Comparison of ENCODE assay signal across 20 cellular contexts in the genomic region with DNA sequence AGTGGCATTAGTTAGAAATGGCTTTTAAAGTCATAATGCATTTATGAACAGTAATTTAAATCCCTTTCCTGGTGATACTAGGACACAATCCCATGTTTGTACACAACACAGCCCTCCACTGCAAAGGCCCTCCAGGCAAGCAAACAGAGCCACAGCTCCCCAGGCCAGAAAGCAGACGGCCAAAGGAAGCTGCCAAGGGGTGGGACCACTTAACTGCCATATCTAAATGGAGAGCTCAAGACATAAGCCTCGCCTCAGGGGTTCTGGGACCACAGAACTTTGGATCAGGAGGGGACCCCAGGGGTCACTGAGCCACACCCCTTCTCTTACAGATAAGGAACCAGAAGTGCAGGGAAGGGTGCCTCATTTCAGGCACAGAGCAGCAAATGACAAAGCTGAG.
"Had no signal": no experiment of that assay in that cellular context is flagged by ENCODE, and none has a peak within 500 bp of the region (broad histone marks: within the 10 kb centered on the region; RNA-seq: fewer than 3 reads in every experiment).

No MANE protein-coding gene starts in this region.

- H3K4me2 ChIP-seq: hepatocyte had no signal

- H3K27ac ChIP-seq: esophagus squamous epithelium, hepatocyte, neutrophil, right lobe of liver, tibial nerve had no signal

- H3K36me3 ChIP-seq: esophagus squamous epithelium, neutrophil, right lobe of liver, tibial nerve had no signal

- H3K4me1 ChIP-seq: esophagus squamous epithelium, tibial nerve had no signal

- H3K9me3 ChIP-seq: esophagus squamous epithelium, neutrophil, right lobe of liver, tibial nerve had no signal

- H3K4me3 ChIP-seq: esophagus squamous epithelium, hepatocyte, right lobe of liver, tibial nerve had no signal

- H2AFZ ChIP-seq: hepatocyte had no signal

- DNase-seq: activated CD4-positive, alpha-beta memory T cell treated with anti-CD3 and anti-CD28 coated beads for 36 hours; activated CD4-positive, alpha-beta T cell treated with anti-CD3 and anti-CD28 coated beads, Interleukin-2, amount 10 ng/mL, durations not matched to agents 24 days and 14 days; activated CD4-positive, CD25-positive, alpha-beta regulatory T cell treated with anti-CD3 and anti-CD28 coated beads, Interleukin-2, amount 50 U/mL, for 72 hours; activated CD8-positive, alpha-beta memory T cell treated with anti-CD3 and anti-CD28 coated beads, Interleukin-2, amount 50 U/mL, for 4 hours; activated gamma-delta T cell; activated naive CD4-positive, alpha-beta T cell treated with anti-CD3 and anti-CD28 coated beads, Interleukin-2, amount 10 ng/mL, durations not matched to agents 7 days and 5 days; activated T-cell treated with anti-CD3 and anti-CD28 coated beads, Interleukin-2, amount 50 U/mL, for 1 hour; amygdala; dermis blood vessel endothelial cell; effector CD4-positive, alpha-beta T cell; esophagus squamous epithelium; foreskin melanocyte; left cardiac atrium; mammary epithelial cell; right lobe of liver; stimulated activated CD4-positive, alpha-beta T cell treated with anti-CD3 and anti-CD28 coated beads, Interleukin-2, amount 100 ng/mL, for 48 hours; stimulated activated naive CD4-positive, alpha-beta T cell treated with Interleukin-2 at 50 U/mL for 16 hours had no signal

- H3K27me3 ChIP-seq: esophagus squamous epithelium, hepatocyte, neutrophil, right lobe of liver, tibial nerve had no signal

- H3K79me2 ChIP-seq: hepatocyte had no signal
